ENCODE assay signal across 9 cellular contexts in genomic region chr2:61180686-61181085, GRCh38. TPM values are rescaled to one million over a fixed set of nuclear protein-coding genes. Genes with fewer than 3 reads are reported as not detected.
DNase-seq lines count a peak whose midpoint lies in the region; ATAC-seq and TF ChIP-seq lines count a peak whose summit lies in the region.
"Had no signal": no experiment of that assay in that cellular context is flagged by ENCODE, and none has a peak within 500 bp of the region (broad histone marks: within the 10 kb centered on the region; RNA-seq: fewer than 3 reads in every experiment).

No MANE protein-coding gene starts in this region.

- CTCF ChIA-PET in activated CD8-positive, alpha-beta memory T cell treated with anti-CD3 and anti-CD28 coated beads, Interleukin-2, amount 10 ng/mL, durations not matched to agents 7 days and 5 days (lab: Charles Lee): no interaction called here

- TF ChIP-seq EP300 in suprapubic skin (IDR thresholded peaks at IDR 0.05): no peak

- H3K27me3 ChIP-seq in layer of hippocampus (ENCODE audit: control insufficient read depth, insufficient read depth, low read length) (no peaks in the 10 kb centered on the region), suprapubic skin (no peaks in the 10 kb centered on the region), BE2C (no peaks in the 10 kb centered on the region)

- no peaks in the 10 kb centered on the region for H3K9me3 Mint-ChIP-seq in activated CD8-positive, alpha-beta memory T cell treated with anti-CD3 and anti-CD28 coated beads, Interleukin-2, amount 10 ng/mL, durations not matched to agents 7 days and 5 days (ENCODE audit: low read depth)
- H3K9me3 Mint-ChIP-seq in activated naive CD8-positive, alpha-beta T cell treated with anti-CD3 and anti-CD28 coated beads, Interleukin-2, amount 10 ng/mL, durations not matched to agents 7 days and 5 days: peaks cover 2% of the 10 kb centered on the region
- H3K9me3 Mint-ChIP-seq: naive B cell had no signal

- H3K36me3 ChIP-seq in suprapubic skin (peaks cover 52% of the 10 kb centered on the region), BE2C (peaks cover 10% of the 10 kb centered on the region)

- POLR2A ChIA-PET in activated naive CD8-positive, alpha-beta T cell treated with anti-CD3 and anti-CD28 coated beads, Interleukin-2, amount 10 ng/mL, durations not matched to agents 7 days and 5 days (lab: Charles Lee): no interaction called here

- H3K4me1 ChIP-seq in suprapubic skin: peaks cover 45% of the 10 kb centered on the region
- H3K4me1 ChIP-seq in BE2C: no peaks in the 10 kb centered on the region

- no peak for TF ChIP-seq POLR2A in suprapubic skin (IDR thresholded peaks at IDR 0.05)

- peak overlapping the region; percentile 13 for H3K27ac Mint-ChIP-seq in activated CD8-positive, alpha-beta memory T cell treated with anti-CD3 and anti-CD28 coated beads, Interleukin-2, amount 10 ng/mL, durations not matched to agents 7 days and 5 days
- peak overlapping the region; percentile 18 for H3K27ac Mint-ChIP-seq in activated naive CD8-positive, alpha-beta T cell treated with anti-CD3 and anti-CD28 coated beads, Interleukin-2, amount 10 ng/mL, durations not matched to agents 7 days and 5 days

- H3K36me3 Mint-ChIP-seq in activated CD8-positive, alpha-beta memory T cell treated with anti-CD3 and anti-CD28 coated beads, Interleukin-2, amount 10 ng/mL, durations not matched to agents 7 days and 5 days: peaks cover 55% of the 10 kb centered on the region
- H3K36me3 Mint-ChIP-seq in activated naive CD8-positive, alpha-beta T cell treated with anti-CD3 and anti-CD28 coated beads, Interleukin-2, amount 10 ng/mL, durations not matched to agents 7 days and 5 days: peaks cover 53% of the 10 kb centered on the region

- no peak overlapping the region for H3K4me3 ChIP-seq in suprapubic skin
- no peak overlapping the region for H3K4me3 ChIP-seq in BE2C (ENCODE audit: low read depth, low read length)

- H3K27me3 Mint-ChIP-seq in activated CD8-positive, alpha-beta memory T cell treated with anti-CD3 and anti-CD28 coated beads, Interleukin-2, amount 10 ng/mL, durations not matched to agents 7 days and 5 days: no peaks in the 10 kb centered on the region
- peaks cover 3% of the 10 kb centered on the region for H3K27me3 Mint-ChIP-seq in activated naive CD8-positive, alpha-beta T cell treated with anti-CD3 and anti-CD28 coated beads, Interleukin-2, amount 10 ng/mL, durations not matched to agents 7 days and 5 days
- H3K27me3 Mint-ChIP-seq: naive B cell had no signal

- no peak for TF ChIP-seq CTCF in suprapubic skin (IDR thresholded peaks at IDR 0.05)
- no peak for TF ChIP-seq CTCF in BE2C (IDR thresholded peaks at IDR 0.05; ENCODE audit: low read depth, low read length)

- 76% methylated on average over 6 of the region's 6 CpGs for WGBS in suprapubic skin

- H3K9me3 ChIP-seq in suprapubic skin: no peaks in the 10 kb centered on the region
- H3K9me3 ChIP-seq in BE2C: no peaks in the 10 kb centered on the region

- H3K27ac ChIP-seq in layer of hippocampus (ENCODE audit: low read depth, low read length) (peak overlapping the region; percentile 63), suprapubic skin (peak overlapping the region; percentile 59)

- peak overlapping the region; percentile 40 for H3K4me3 Mint-ChIP-seq in activated CD8-positive, alpha-beta memory T cell treated with anti-CD3 and anti-CD28 coated beads, Interleukin-2, amount 10 ng/mL, durations not matched to agents 7 days and 5 days
- H3K4me3 Mint-ChIP-seq in activated naive CD8-positive, alpha-beta T cell treated with anti-CD3 and anti-CD28 coated beads, Interleukin-2, amount 10 ng/mL, durations not matched to agents 7 days and 5 days: peak overlapping the region; percentile 52

- H3K4me1 Mint-ChIP-seq in activated CD8-positive, alpha-beta memory T cell treated with anti-CD3 and anti-CD28 coated beads, Interleukin-2, amount 10 ng/mL, durations not matched to agents 7 days and 5 days: peaks cover 71% of the 10 kb centered on the region
- H3K4me1 Mint-ChIP-seq in activated naive CD8-positive, alpha-beta T cell treated with anti-CD3 and anti-CD28 coated beads, Interleukin-2, amount 10 ng/mL, durations not matched to agents 7 days and 5 days: peaks cover 57% of the 10 kb centered on the region

- ATAC-seq in activated CD8-positive, alpha-beta memory T cell treated with anti-CD3 and anti-CD28 coated beads, Interleukin-2, amount 10 ng/mL, durations not matched to agents 7 days and 5 days: no peak
- no peak for ATAC-seq in activated naive CD8-positive, alpha-beta T cell treated with anti-CD3 and anti-CD28 coated beads, Interleukin-2, amount 10 ng/mL, durations not matched to agents 7 days and 5 days (ENCODE audit: low read depth)
- no peak for ATAC-seq in GM18868 (IDR thresholded peaks at IDR 0.05; ENCODE audit: unreplicated experiment)

- DNase-seq in activated CD8-positive, alpha-beta memory T cell treated with anti-CD3 and anti-CD28 coated beads, Interleukin-2, amount 10 ng/mL, durations not matched to agents 7 days and 5 days: no peak
- no peak for DNase-seq in activated CD8-positive, alpha-beta memory T cell treated with anti-CD3 and anti-CD28 coated beads, Interleukin-2, amount 50 U/mL, for 48 hours
- no peak for DNase-seq in activated naive CD8-positive, alpha-beta T cell treated with anti-CD3 and anti-CD28 coated beads, Interleukin-2, amount 10 ng/mL, durations not matched to agents 7 days and 5 days
- no peak for DNase-seq in suprapubic skin (ENCODE audit: low spot score in 2 of 2)
- DNase-seq in glomerular visceral epithelial cell (ENCODE audit: extremely low spot score): no peak
- DNase-seq in BE2C: no peak
- DNase-seq: naive B cell had no signal

RNA-seq across cellular contexts. Expression of gene C2orf74, which starts 18.7 kb away (rescaled TPM):
- 1 to 10 TPM; 7.8 to 8.5 TPM for total RNA-seq in activated CD8-positive, alpha-beta memory T cell treated with anti-CD3 and anti-CD28 coated beads, Interleukin-2, amount 10 ng/mL, durations not matched to agents 7 days and 5 days
- 10 to 100 TPM in 1 of 2 experiments, 1 to 10 TPM in 1; 7.6 to 16.1 TPM for total RNA-seq in activated naive CD8-positive, alpha-beta T cell treated with anti-CD3 and anti-CD28 coated beads, Interleukin-2, amount 10 ng/mL, durations not matched to agents 7 days and 5 days
- 10 to 100 TPM in 2 of 4 donors, 1 to 10 TPM in 2; 1.8 to 14.4 (median 9.4) TPM for total RNA-seq in suprapubic skin
- polyA plus RNA-seq in BE2C (2012; ENCODE audit: insufficient read depth, insufficient read length, low read depth): 10.2 TPM
